In genomic region chr4:4408132-4408523, GRCh38 we compare ENCODE assay signal across 12 cellular contexts. TPM values are rescaled to one million over a fixed set of nuclear protein-coding genes. Genes with fewer than 3 reads are reported as not detected.
DNase-seq lines count a peak whose midpoint lies in the region; ATAC-seq and TF ChIP-seq lines count a peak whose summit lies in the region.
"Had no signal": no experiment of that assay in that cellular context is flagged by ENCODE, and none has a peak within 500 bp of the region (broad histone marks: within the 10 kb centered on the region; RNA-seq: fewer than 3 reads in every experiment).

No MANE protein-coding gene starts in this region.

- ATAC-seq in Right ventricle myocardium inferior (no peak), right cardiac atrium (no peak), GM19452 (IDR thresholded peaks at IDR 0.05; ENCODE audit: unreplicated experiment) (no peak)

- DNase-seq in Right ventricle myocardium inferior (ENCODE audit: missing footprints) = peak; percentile 64
- DNase-seq in right cardiac atrium = no peak
- DNase-seq in glutamatergic neuron = peak; percentile 49
- DNase-seq in NCI-H1092 (lab: John Stamatoyannopoulos, UW) = no peak
- DNase-seq in AG20443 (ENCODE audit: low spot score) = no peak
- no peak for DNase-seq in 8988T
- DNase-seq: CD4-positive, alpha-beta T cell; DMS79; KBM-7 had no signal

- H3K4me3 ChIP-seq in right cardiac atrium (ENCODE audit: low read length) = no peak overlapping the region

- no peak for TF ChIP-seq CTCF in glutamatergic neuron (IDR thresholded peaks at IDR 0.05; ENCODE audit: partially characterized antibody, unreplicated experiment)

- intact Hi-C loops in Right ventricle myocardium inferior (cut with DNase I) = no loop called here
- intact Hi-C loops in right cardiac atrium (cut with DNase I) = no loop called here

- no peaks in the 10 kb centered on the region for H3K9me3 ChIP-seq in right cardiac atrium (ENCODE audit: control insufficient read depth, low read length)

- no peak overlapping the region for H3K4me3 Mint-ChIP-seq in IgD-negative memory B cell
- H3K4me3 Mint-ChIP-seq in glutamatergic neuron (ENCODE audit: unreplicated experiment) = no peak overlapping the region
- H3K4me3 Mint-ChIP-seq: CD4-positive, alpha-beta T cell had no signal

- H3K27ac Mint-ChIP-seq in IgD-negative memory B cell (peak overlapping the region in 2 of 3 donors; percentile 19 to 53), glutamatergic neuron (ENCODE audit: unreplicated experiment) (no peak overlapping the region)
- H3K27ac Mint-ChIP-seq: CD4-positive, alpha-beta T cell had no signal

- H3K36me3 Mint-ChIP-seq in IgD-negative memory B cell = no peaks in the 10 kb centered on the region
- peaks cover 5% of the 10 kb centered on the region for H3K36me3 Mint-ChIP-seq in glutamatergic neuron (ENCODE audit: unreplicated experiment)

- H3K27me3 ChIP-seq in right cardiac atrium (ENCODE audit: control insufficient read depth, insufficient read depth) = no peaks in the 10 kb centered on the region

- 76% methylated on average over 13 of the region's 13 CpGs for WGBS in right cardiac atrium

- peaks cover 4% of the 10 kb centered on the region for H3K27me3 Mint-ChIP-seq in IgD-negative memory B cell
- peaks cover 6% of the 10 kb centered on the region for H3K27me3 Mint-ChIP-seq in glutamatergic neuron (ENCODE audit: unreplicated experiment)
- H3K27me3 Mint-ChIP-seq: CD4-positive, alpha-beta T cell had no signal

- H3K4me1 Mint-ChIP-seq in IgD-negative memory B cell (no peaks in the 10 kb centered on the region), glutamatergic neuron (ENCODE audit: low read depth, unreplicated experiment) (peaks cover 18% of the 10 kb centered on the region)

- peaks cover 0 to 2% (median 0%) of the 10 kb centered on the region in 3 donors for H3K9me3 Mint-ChIP-seq in IgD-negative memory B cell
- peaks cover 9% of the 10 kb centered on the region for H3K9me3 Mint-ChIP-seq in glutamatergic neuron (ENCODE audit: unreplicated experiment)
- H3K9me3 Mint-ChIP-seq: CD4-positive, alpha-beta T cell had no signal

- H3K27ac ChIP-seq in right cardiac atrium (ENCODE audit: low read length) = no peak overlapping the region
- H3K27ac ChIP-seq: HL-60 had no signal

- H3K4me1 ChIP-seq in right cardiac atrium (ENCODE audit: control insufficient read depth, insufficient read depth, low read length) = no peaks in the 10 kb centered on the region

RNA-seq across cellular contexts. Expression of gene NSG1, which starts 21.2 kb away (rescaled TPM):
- total RNA-seq in Right ventricle myocardium inferior (8.9 TPM), right cardiac atrium (10 to 100 TPM in 1 of 4 donors, 1 to 10 TPM in 3; 6.2 to 16.2 (median 7.5) TPM), glutamatergic neuron (ENCODE audit: unreplicated experiment) (208 TPM)
- polyA plus RNA-seq in right cardiac atrium (4.9 TPM), IgD-negative memory B cell (0.69 TPM)

Comparison
In these comparisons a context has a peak if more than half of its experiments do, and no peak if none do; other contexts are left out.
1. DNase-seq: peak in Right ventricle myocardium inferior (single experiment) and glutamatergic neuron (single experiment); none in right cardiac atrium (0 of 3), NCI-H1092 (single experiment), AG20443 (single experiment) and 8988T (single experiment).
2. RNA of gene NSG1, which starts 21.2 kb away (total RNA-seq): 208 TPM in glutamatergic neuron (single experiment); 8.9 TPM in Right ventricle myocardium inferior (single experiment) and 6.2 to 16.2 TPM in right cardiac atrium; every median in the first group is over 10 times any median in the second.